ENCODE assay signal across 25 cellular contexts in genomic region chr20:46945465-46945864, GRCh38. TPM values are rescaled to one million over a fixed set of nuclear protein-coding genes. Genes with fewer than 3 reads are reported as not detected.
DNase-seq lines count a peak whose midpoint lies in the region; ATAC-seq and TF ChIP-seq lines count a peak whose summit lies in the region.
"Had no signal": no experiment of that assay in that cellular context is flagged by ENCODE, and none has a peak within 500 bp of the region (broad histone marks: within the 10 kb centered on the region; RNA-seq: fewer than 3 reads in every experiment).

No MANE protein-coding gene starts in this region.

- peak overlapping the region; percentile 69 for H3K9ac ChIP-seq in endodermal cell (ENCODE audit: extremely low read depth, low read length, poor library complexity, severe bottlenecking)

- H3K4me1 Mint-ChIP-seq in endodermal cell (peaks cover 19% of the 10 kb centered on the region), nephron (peaks cover 15% of the 10 kb centered on the region), Calu3 (ENCODE audit: low read depth, unreplicated experiment) (no peaks in the 10 kb centered on the region), nephron progenitor cell (peaks cover 8% of the 10 kb centered on the region)
- H3K4me1 Mint-ChIP-seq: CD14-positive monocyte, T-helper 17 cell had no signal

- no peak for ATAC-seq in GM21576 (IDR thresholded peaks at IDR 0.05; ENCODE audit: unreplicated experiment)
- ATAC-seq: foreskin keratinocyte, T-helper 17 cell had no signal

- no peaks in the 10 kb centered on the region for H3K27me3 ChIP-seq in endodermal cell (ENCODE audit: control insufficient read depth, insufficient read depth, low read length, poor library complexity, severe bottlenecking)

- peaks cover 6% of the 10 kb centered on the region for H3K36me3 Mint-ChIP-seq in endodermal cell (ENCODE audit: low read depth)
- no peaks in the 10 kb centered on the region for H3K36me3 Mint-ChIP-seq in nephron (ENCODE audit: low read depth)
- H3K36me3 Mint-ChIP-seq in Calu3 (ENCODE audit: insufficient read depth, unreplicated experiment): no peaks in the 10 kb centered on the region
- H3K36me3 Mint-ChIP-seq in nephron progenitor cell (ENCODE audit: low read depth): peaks cover 6% of the 10 kb centered on the region
- H3K36me3 Mint-ChIP-seq: CD14-positive monocyte had no signal

- peak overlapping the region; percentile 89 for H3K27ac Mint-ChIP-seq in endodermal cell
- H3K27ac Mint-ChIP-seq in nephron: peak overlapping the region; percentile 20 to 74 (median 53)
- no peak overlapping the region for H3K27ac Mint-ChIP-seq in Calu3 (ENCODE audit: unreplicated experiment)
- no peak overlapping the region for H3K27ac Mint-ChIP-seq in nephron progenitor cell
- H3K27ac Mint-ChIP-seq: activated naive CD4-positive, alpha-beta T cell treated with anti-CD3 and anti-CD28 coated beads for 36 hours; T-helper 17 cell had no signal

- TF ChIP-seq CTCF in endodermal cell (conservative IDR thresholded peaks at IDR 0.05): no peak
- no peak for TF ChIP-seq CTCF in nephron (IDR thresholded peaks at IDR 0.05; ENCODE audit: unreplicated experiment in 3 of 3)
- no peak for TF ChIP-seq CTCF in Calu3 (IDR thresholded peaks at IDR 0.05; ENCODE audit: unreplicated experiment)
- TF ChIP-seq CTCF in nephron progenitor cell (IDR thresholded peaks at IDR 0.05): no peak

- H3K4me1 ChIP-seq in endodermal cell (ENCODE audit: control insufficient read depth, insufficient read depth, low read length): peaks cover 17% of the 10 kb centered on the region
- H3K4me1 ChIP-seq: foreskin keratinocyte, pancreas had no signal

- DNase-seq in NCI-H510A treated with DMSO at 0.1 percent for 48 hours (lab: John Stamatoyannopoulos, UW): peak; percentile 69
- no peak for DNase-seq in NCI-H510A (lab: John Stamatoyannopoulos, UW)
- DNase-seq in endodermal cell: peak; percentile 79
- no peak for DNase-seq in stimulated activated CD4-positive, alpha-beta T cell treated with anti-CD3 and anti-CD28 coated beads, Interleukin-15, amount 100 ng/mL, for 24 hours
- DNase-seq in Calu3: no peak
- DNase-seq in nephron progenitor cell: no peak
- DNase-seq: activated CD4-positive, alpha-beta T cell treated with anti-CD3 and anti-CD28 coated beads, Interleukin-2, amount 50 U/mL, for 48 hours; activated naive CD4-positive, alpha-beta T cell treated with anti-CD3 and anti-CD28 coated beads for 36 hours; anterior cingulate cortex; effector memory CD4-positive, alpha-beta T cell; foreskin keratinocyte; KBM-7; NCI-H1048; NCI-H2081; NCI-H524; pancreas; stimulated activated CD8-positive, alpha-beta memory T cell treated with anti-CD3 and anti-CD28 coated beads, Interleukin-4, amount 100 ng/mL, for 48 hours; substantia nigra; T-helper 17 cell; WERI-Rb-1 had no signal

- BruUV-seq in Calu3 (replicated peaks; lab: Mats Ljungman, UMichigan): no TSS peak

- H3K27me3 Mint-ChIP-seq in endodermal cell (ENCODE audit: insufficient read depth) (no peaks in the 10 kb centered on the region), nephron (ENCODE audit: low read depth) (peaks cover 3% of the 10 kb centered on the region), Calu3 (ENCODE audit: unreplicated experiment) (peaks cover 8% of the 10 kb centered on the region), nephron progenitor cell (ENCODE audit: low read depth, poor library complexity) (peaks cover 11% of the 10 kb centered on the region)

- intact Hi-C loops in Calu3 (cut with micrococcal nuclease; ENCODE audit: unreplicated experiment): no loop called here

- H3K27ac ChIP-seq in endodermal cell (ENCODE audit: low read depth, low read length): peak overlapping the region; percentile 41
- H3K27ac ChIP-seq: foreskin keratinocyte, pancreas, WERI-Rb-1 had no signal

- no peaks in the 10 kb centered on the region for H3K9me3 Mint-ChIP-seq in endodermal cell
- no peaks in the 10 kb centered on the region for H3K9me3 Mint-ChIP-seq in nephron
- peaks cover 2% of the 10 kb centered on the region for H3K9me3 Mint-ChIP-seq in Calu3 (ENCODE audit: low read depth, unreplicated experiment)
- peaks cover 6% of the 10 kb centered on the region for H3K9me3 Mint-ChIP-seq in nephron progenitor cell
- H3K9me3 Mint-ChIP-seq: activated naive CD4-positive, alpha-beta T cell treated with anti-CD3 and anti-CD28 coated beads for 36 hours had no signal

- peak overlapping the region; percentile 65 for H3K4me3 ChIP-seq in endodermal cell (ENCODE audit: low read length)
- H3K4me3 ChIP-seq: pancreas, skin epidermis had no signal

- peaks cover 8% of the 10 kb centered on the region for H3K36me3 ChIP-seq in endodermal cell (ENCODE audit: control insufficient read depth, insufficient read depth, low read length)
- H3K36me3 ChIP-seq: pancreas had no signal

- H3K9me3 ChIP-seq in endodermal cell (ENCODE audit: control insufficient read depth, low read length): peaks cover 12% of the 10 kb centered on the region
- H3K9me3 ChIP-seq: pancreas had no signal

- CTCF ChIA-PET in Calu3 (lab: Charles Lee): interaction anchor here (0.7 to 0.8 kb wide), 3 partner anchors 193 to 675 kb away, joined by 3 to 4 read pairs (median 3); no protein-coding TSS in a partner anchor

- WGBS in endodermal cell (ENCODE audit: insufficient coverage in 1 of 2, insufficient read length in 1 of 2), 2 experiments: 45 to 80% methylated on average over 1 to 9 of the region's 9 CpGs

- H3K4me3 Mint-ChIP-seq in endodermal cell: no peak overlapping the region
- no peak overlapping the region for H3K4me3 Mint-ChIP-seq in nephron
- H3K4me3 Mint-ChIP-seq in Calu3 (ENCODE audit: low read depth, unreplicated experiment): no peak overlapping the region
- H3K4me3 Mint-ChIP-seq in nephron progenitor cell: no peak overlapping the region
- H3K4me3 Mint-ChIP-seq: activated naive CD4-positive, alpha-beta T cell treated with anti-CD3 and anti-CD28 coated beads for 36 hours; CD14-positive monocyte; T-helper 17 cell had no signal

RNA-seq across cellular contexts. Expression of gene EYA2, which starts 50.8 kb away (rescaled TPM):
- total RNA-seq in endodermal cell (10 to 100 TPM in 1 of 2 donors, 1 to 10 TPM in 1; 9.1 to 18.0 TPM), Calu3 (2022) (0.32 and 0.35 TPM in 2 replicates)
- polyA plus RNA-seq in endodermal cell (2013, experiment 1 of 2): 19.3 TPM
- polyA plus RNA-seq in endodermal cell (2013, experiment 2 of 2): 17.2 TPM
- total RNA-seq: activated naive CD4-positive, alpha-beta T cell treated with anti-CD3 and anti-CD28 coated beads for 36 hours; foreskin keratinocyte; myocyte had no signal
- polyA plus RNA-seq: foreskin keratinocyte had no signal

Comparison
In these comparisons a context has a peak if more than half of its experiments do, and no peak if none do; other contexts are left out.
1. DNase-seq: peak in NCI-H510A treated with DMSO at 0.1 percent for 48 hours (single experiment) and endodermal cell (single experiment); none in NCI-H510A (single experiment), stimulated activated CD4-positive, alpha-beta T cell treated with anti-CD3 and anti-CD28 coated beads, Interleukin-15, amount 100 ng/mL, for 24 hours (single experiment), Calu3 (single experiment) and nephron progenitor cell (single experiment).
2. H3K27ac Mint-ChIP-seq: peak in endodermal cell (single experiment) and nephron (3 of 3); none in Calu3 (single experiment) and nephron progenitor cell (single experiment).